Comparison of ENCODE assay signal across 8 cellular contexts in genomic region chr7:112449902-112450806, GRCh38. TPM values are rescaled to one million over a fixed set of nuclear protein-coding genes. Genes with fewer than 3 reads are reported as not detected.
A peak's percentile ranks its signal among the peaks of the same experiment; 100 is the strongest.
DNase-seq lines count a peak whose midpoint lies in the region; FAIRE-seq and TF ChIP-seq lines count a peak whose summit lies in the region.

TSS of gene IFRD1 (plus strand) at chr7:112450460. CDS start at chr7:112450689, 229 bp downstream.

- no peak for TF ChIP-seq CTCF in HFFc6 (IDR thresholded peaks at IDR 0.05)
- TF ChIP-seq CTCF in NB4 (IDR thresholded peaks at IDR 0.05; ENCODE audit: low read depth, low read length): no peak
- peak; percentile 25 for TF ChIP-seq CTCF in neutrophil (IDR thresholded peaks at IDR 0.05)

- no peaks in the 10 kb centered on the region for H3K27me3 ChIP-seq in neutrophil

- H3K27me3 Mint-ChIP-seq in HFFc6 (ENCODE audit: insufficient read depth): peaks cover 9% of the 10 kb centered on the region
- H3K27me3 Mint-ChIP-seq in activated naive CD4-positive, alpha-beta T cell treated with anti-CD3 and anti-CD28 coated beads, Interleukin-2, amount 10 ng/mL, durations not matched to agents 7 days and 5 days: peaks cover 4% of the 10 kb centered on the region

- peaks cover 14% of the 10 kb centered on the region for H3K36me3 Mint-ChIP-seq in HFFc6 (ENCODE audit: low read depth)
- H3K36me3 Mint-ChIP-seq in activated naive CD4-positive, alpha-beta T cell treated with anti-CD3 and anti-CD28 coated beads, Interleukin-2, amount 10 ng/mL, durations not matched to agents 7 days and 5 days: peaks cover 1% of the 10 kb centered on the region

- DNase-seq in GM04503 (ENCODE audit: low read depth) (peak; percentile 85), HFFc6 (peak; percentile 98), NB4 (ENCODE audit: low read depth) (peak; percentile 100), SK-N-MC (ENCODE audit: low read depth, low spot score) (peak; percentile 90), frontal cortex (ENCODE audit: low spot score in 2 of 2) (peak; percentile 89 to 93), substantia nigra (lab: John Stamatoyannopoulos, UW) (peak; percentile 86 to 100 (median 99))
- peak; percentile 98 for DNase-seq in activated naive CD4-positive, alpha-beta T cell treated with anti-CD3 and anti-CD28 coated beads, Interleukin-2, amount 10 ng/mL, durations not matched to agents 7 days and 5 days

- H3K36me3 ChIP-seq in SK-N-MC (ENCODE audit: insufficient read depth, low read length) (no peaks in the 10 kb centered on the region; the same call in none of the 2 replicates), neutrophil (peaks cover 10% of the 10 kb centered on the region)

- peak; percentile 91 for FAIRE-seq in frontal cortex (lab: Jason Lieb, UNC)

- H3K27ac ChIP-seq in SK-N-MC (peak within 1 kb of the TSS; percentile 88), neutrophil (peak within 1 kb of the TSS; percentile 93), substantia nigra (ENCODE audit: low read depth, low read length, poor library complexity, severe bottlenecking) (peak within 1 kb of the TSS; percentile 97)

- peaks cover 46% of the 10 kb centered on the region for H3K4me1 Mint-ChIP-seq in HFFc6 (ENCODE audit: low read depth)
- H3K4me1 Mint-ChIP-seq in activated naive CD4-positive, alpha-beta T cell treated with anti-CD3 and anti-CD28 coated beads, Interleukin-2, amount 10 ng/mL, durations not matched to agents 7 days and 5 days: peaks cover 41% of the 10 kb centered on the region

- peak within 1 kb of the TSS; percentile 98 for H3K27ac Mint-ChIP-seq in HFFc6
- H3K27ac Mint-ChIP-seq in activated naive CD4-positive, alpha-beta T cell treated with anti-CD3 and anti-CD28 coated beads, Interleukin-2, amount 10 ng/mL, durations not matched to agents 7 days and 5 days: peak within 1 kb of the TSS; percentile 100

- peak within 1 kb of the TSS; percentile 93 for H3K4me3 Mint-ChIP-seq in HFFc6
- H3K4me3 Mint-ChIP-seq in activated naive CD4-positive, alpha-beta T cell treated with anti-CD3 and anti-CD28 coated beads, Interleukin-2, amount 10 ng/mL, durations not matched to agents 7 days and 5 days: peak within 1 kb of the TSS; percentile 99

- H3K4me1 ChIP-seq in neutrophil (ENCODE audit: control insufficient read depth in 1 of 2, insufficient read depth in 1 of 2, low read depth in 1 of 2, low read length in 1 of 2): peaks cover 76 to 83% of the 10 kb centered on the region in 2 experiments

- H3K9me3 ChIP-seq in SK-N-MC (ENCODE audit: low read depth, low read length) (no peaks in the 10 kb centered on the region), neutrophil (no peaks in the 10 kb centered on the region)

- TF ChIP-seq POLR2A in NB4 (IDR thresholded peaks at IDR 0.05; ENCODE audit: extremely low read depth, insufficient read length): peak; percentile 99

- CTCF ChIA-PET in activated naive CD4-positive, alpha-beta T cell treated with anti-CD3 and anti-CD28 coated beads, Interleukin-2, amount 10 ng/mL, durations not matched to agents 7 days and 5 days (lab: Charles Lee): no interaction called here

- H3K9ac ChIP-seq in SK-N-MC (ENCODE audit: insufficient read length): peak within 1 kb of the TSS; percentile 93

- no peaks in the 10 kb centered on the region for H3K9me3 Mint-ChIP-seq in HFFc6
- no peaks in the 10 kb centered on the region for H3K9me3 Mint-ChIP-seq in activated naive CD4-positive, alpha-beta T cell treated with anti-CD3 and anti-CD28 coated beads, Interleukin-2, amount 10 ng/mL, durations not matched to agents 7 days and 5 days

- H3K4me3 ChIP-seq in NB4 (ENCODE audit: low read depth, low read length) (peak within 1 kb of the TSS; percentile 81), SK-N-MC (peak within 1 kb of the TSS; percentile 100), neutrophil (ENCODE audit: low read depth in 1 of 2, low read length in 1 of 2) (peak within 1 kb of the TSS; percentile 94 to 96)

RNA-seq across cellular contexts. Expression of gene IFRD1, which starts in this region (rescaled TPM):
- 10 to 100 TPM; 25.4 to 30.0 (median 27.5) TPM for total RNA-seq in HFFc6 (2021; fragmentation: NEBNext Ultra II Directional; extraction: Animal tissue kit (Norgen Biotek cat#: 25700))
- 85.6 TPM for total RNA-seq in frontal cortex

Comparison
In these comparisons a context has a peak if more than half of its experiments do, and no peak if none do; other contexts are left out.
1. Peak in every context shown above with its lines: DNase-seq, H3K4me3 ChIP-seq and H3K27ac ChIP-seq.